ENCODE assay signal across 10 cellular contexts in genomic region chrX:119145241-119145653, GRCh38. TPM values are rescaled to one million over a fixed set of nuclear protein-coding genes. Genes with fewer than 3 reads are reported as not detected.
A peak's percentile ranks its signal among the peaks of the same experiment; 100 is the strongest.
DNase-seq lines count a peak whose midpoint lies in the region; ATAC-seq and TF ChIP-seq lines count a peak whose summit lies in the region.
"Had no signal": no experiment of that assay in that cellular context is flagged by ENCODE, and none has a peak within 500 bp of the region (broad histone marks: within the 10 kb centered on the region; RNA-seq: fewer than 3 reads in every experiment).

No MANE protein-coding gene starts in this region.

- H3K27me3 Mint-ChIP-seq in brain, result peaks cover 3% of the 10 kb centered on the region

- intact Hi-C loops in right lobe of liver (cut with DNase I), result no loop called here

- DNase-seq in ELF-1 (ENCODE audit: low read depth, low spot score) (peak; percentile 53), HT1080 (ENCODE audit: low read depth) (peak; percentile 6), right lobe of liver (peak; percentile 39 to 55 (median 49)), NCI-H748 (lab: John Stamatoyannopoulos, UW; ENCODE audit: unreplicated experiment) (no peak), NCI-H748 treated with DMSO at 0.1 percent for 48 hours (lab: John Stamatoyannopoulos, UW) (no peak)
- no peak for DNase-seq in central memory CD4-positive, alpha-beta T cell
- DNase-seq: gastrocnemius medialis, MV-4-11 had no signal

- H3K9me3 Mint-ChIP-seq in brain, result no peaks in the 10 kb centered on the region

- no peaks in the 10 kb centered on the region for H3K9me3 ChIP-seq in right lobe of liver
- H3K9me3 ChIP-seq: gastrocnemius medialis had no signal

- H3K27ac Mint-ChIP-seq in brain, result no peak overlapping the region

- TF ChIP-seq CTCF in brain (conservative IDR thresholded peaks at IDR 0.05) (peak; percentile 47 to 62), right lobe of liver (IDR thresholded peaks at IDR 0.05) (peak; percentile 47 to 65 (median 56))

- H3K36me3 Mint-ChIP-seq in brain, result no peaks in the 10 kb centered on the region

- peaks cover 0 to 12% (median 0%) of the 10 kb centered on the region in 4 donors for H3K4me1 ChIP-seq in right lobe of liver
- H3K4me1 ChIP-seq: gastrocnemius medialis had no signal

- 26% methylated on average over 5 of the region's 5 CpGs for WGBS in right lobe of liver (ENCODE audit: insufficient coverage, low coverage, low lambda C conversion rate, missing lambda C conversion rate)

- H3K4me3 Mint-ChIP-seq in brain, result no peak overlapping the region

- TF ChIP-seq POLR2A in right lobe of liver (IDR thresholded peaks at IDR 0.05), result no peak

- H3K4me3 ChIP-seq in right lobe of liver, result no peak overlapping the region
- H3K4me3 ChIP-seq: gastrocnemius medialis had no signal

- H3K4me1 Mint-ChIP-seq in brain, result no peaks in the 10 kb centered on the region

- ATAC-seq in right lobe of liver (peak; percentile 61 to 71 (median 70)), HG03025 (IDR thresholded peaks at IDR 0.05; ENCODE audit: low FRiP score, unreplicated experiment) (no peak)
- ATAC-seq: gastrocnemius medialis had no signal

- H3K27ac ChIP-seq in right lobe of liver, result no peak overlapping the region
- H3K27ac ChIP-seq: gastrocnemius medialis had no signal

- no peaks in the 10 kb centered on the region for H3K36me3 ChIP-seq in right lobe of liver
- H3K36me3 ChIP-seq: gastrocnemius medialis had no signal

- no peaks in the 10 kb centered on the region for H3K27me3 ChIP-seq in right lobe of liver
- H3K27me3 ChIP-seq: gastrocnemius medialis had no signal

RNA-seq across cellular contexts. Expression of gene KIAA1210, which starts 17.6 kb away (rescaled TPM):
- total RNA-seq in HT1080 (2014; rRNA removed; shearing (Covaris generic)), result not detected in 2 replicates
- polyA plus RNA-seq in HT1080 (2015; cell fraction: cytosol; rRNA removed), result not detected in 2 replicates
- not detected in 2 replicates for polyA plus RNA-seq in HT1080 (2015; cell fraction: nucleus; rRNA removed)
- not detected for polyA plus RNA-seq in brain (ENCODE audit: insufficient read depth, low read depth, low replicate concordance)
- under 1 TPM in 1 of 6 experiments, not detected in 5; 0.02 TPM for total RNA-seq in right lobe of liver
- total RNA-seq: gastrocnemius medialis had no signal

Comparison
In these comparisons a context has a peak if more than half of its experiments do, and no peak if none do; other contexts are left out.
1. DNase-seq: peak in ELF-1 (single experiment), HT1080 (single experiment) and right lobe of liver (3 of 3); none in central memory CD4-positive, alpha-beta T cell (single experiment), NCI-H748 (single experiment) and NCI-H748 treated with DMSO at 0.1 percent for 48 hours (single experiment).